23 cellular contexts compared by ENCODE assay signal in the genomic region with DNA sequence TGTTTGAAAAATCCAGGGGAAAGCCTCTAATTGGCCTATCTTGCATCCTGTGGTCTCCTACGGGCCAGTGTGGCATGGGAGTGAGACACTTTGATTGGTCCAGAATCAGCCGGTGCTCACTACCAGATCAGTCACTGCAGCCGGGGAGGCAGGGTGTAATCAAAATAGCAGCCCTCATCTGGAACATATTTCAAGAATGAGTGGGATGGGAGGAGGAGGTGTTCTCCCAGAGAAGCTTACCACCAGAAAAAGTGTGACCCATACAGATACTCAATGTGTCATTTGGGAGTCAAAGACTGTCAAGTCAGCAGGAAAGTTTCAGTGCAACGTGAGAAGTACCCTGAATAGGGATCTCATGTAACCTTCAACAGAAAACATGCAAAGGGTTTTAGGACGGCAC.
DNase-seq lines count a peak whose midpoint lies in the region; ATAC-seq, FAIRE-seq and TF ChIP-seq lines count a peak whose summit lies in the region.
"Had no signal": no experiment of that assay in that cellular context is flagged by ENCODE, and none has a peak within 500 bp of the region (broad histone marks: within the 10 kb centered on the region; RNA-seq: fewer than 3 reads in every experiment).

No MANE protein-coding gene starts in this region.

- H3K27ac Mint-ChIP-seq in astrocyte (ENCODE audit: unreplicated experiment), result peak overlapping the region; percentile 58
- H3K27ac Mint-ChIP-seq: CD4-positive, alpha-beta memory T cell had no signal

- H3K27me3 ChIP-seq in mammary epithelial cell (ENCODE audit: insufficient read depth, low read length) (no peaks in the 10 kb centered on the region), breast epithelium (no peaks in the 10 kb centered on the region), astrocyte (ENCODE audit: insufficient read depth, low read length) (no peaks in the 10 kb centered on the region), foreskin keratinocyte (no peaks in the 10 kb centered on the region)
- H3K27me3 ChIP-seq: spleen, suprapubic skin had no signal

- 69% methylated on average over 5 of the region's 5 CpGs for WGBS in mammary epithelial cell (ENCODE audit: low coverage, missing lambda C conversion rate)

- BruUV-seq in mammary epithelial cell (replicated peaks; lab: Mats Ljungman, UMichigan), result no TSS peak

- intact Hi-C loops in mammary epithelial cell (cut with micrococcal nuclease) (no loop called here), breast epithelium (cut with DNase I; ENCODE audit: low total_unique reads) (no loop called here)

- no peaks in the 10 kb centered on the region for H3K36me3 Mint-ChIP-seq in astrocyte (ENCODE audit: low read depth, unreplicated experiment)
- H3K36me3 Mint-ChIP-seq: CD4-positive, alpha-beta memory T cell had no signal

- peaks cover 5% of the 10 kb centered on the region for H3K27me3 Mint-ChIP-seq in astrocyte (ENCODE audit: low read depth, unreplicated experiment)

- peaks cover 7% of the 10 kb centered on the region for H3K9me3 Mint-ChIP-seq in astrocyte (ENCODE audit: unreplicated experiment)

- TF ChIP-seq POLR2A in breast epithelium (IDR thresholded peaks at IDR 0.05), result no peak

- H3K79me2 ChIP-seq in mammary epithelial cell (ENCODE audit: insufficient read depth, low read length) (no peaks in the 10 kb centered on the region), astrocyte (ENCODE audit: insufficient read depth, low read length) (no peaks in the 10 kb centered on the region)

- CTCF ChIA-PET in mammary epithelial cell (lab: Charles Lee; ENCODE audit: low non-redundant PET), result no interaction called here

- H3K9me3 ChIP-seq in mammary epithelial cell (replicated peaks; ENCODE audit: insufficient read depth, low read length) (no peaks in the 10 kb centered on the region), breast epithelium (no peaks in the 10 kb centered on the region), astrocyte (ENCODE audit: insufficient read depth, low read depth, low read length) (no peaks in the 10 kb centered on the region)
- H3K9me3 ChIP-seq: suprapubic skin had no signal

- dilution Hi-C loops in mammary epithelial cell (cut with HindIII; ENCODE audit: low sequenced_read_pairs), result no loop called here

- ATAC-seq in foreskin keratinocyte (peak; percentile 90), HG02885 (IDR thresholded peaks at IDR 0.05; ENCODE audit: poor library complexity, unreplicated experiment) (no peak)

- TF ChIP-seq CTCF in mammary epithelial cell (conservative IDR thresholded peaks at IDR 0.05 in 1 of 2, IDR thresholded peaks at IDR 0.05 in 1 of 2; ENCODE audit: extremely low read depth in 1 of 2, insufficient read depth in 1 of 2, low read depth in 1 of 2, low read length in 2 of 2), result no peak
- TF ChIP-seq CTCF in breast epithelium (IDR thresholded peaks at IDR 0.05), result no peak
- TF ChIP-seq CTCF in astrocyte (IDR thresholded peaks at IDR 0.05; ENCODE audit: insufficient read depth, low read depth, low read length), result no peak
- TF ChIP-seq CTCF in foreskin keratinocyte (conservative IDR thresholded peaks at IDR 0.05), result no peak

- H3K36me3 ChIP-seq in mammary epithelial cell (ENCODE audit: insufficient read depth, low read length) (no peaks in the 10 kb centered on the region), breast epithelium (no peaks in the 10 kb centered on the region), astrocyte (ENCODE audit: insufficient read depth, low read length) (no peaks in the 10 kb centered on the region)
- H3K36me3 ChIP-seq: spleen, suprapubic skin had no signal

- in situ Hi-C loops in mammary epithelial cell (cut with MboI; ENCODE audit: low sequenced_read_pairs in 2 of 2), result loop anchor here (25.0 kb wide), 4 partner anchors 309 to 1109 kb away; a partner anchor contains a TSS

- no peak overlapping the region for H3K9ac ChIP-seq in mammary epithelial cell (ENCODE audit: insufficient read depth, low read length)
- no peak overlapping the region for H3K9ac ChIP-seq in astrocyte (ENCODE audit: low read length)

- no peaks in the 10 kb centered on the region for H3K4me1 ChIP-seq in mammary epithelial cell (ENCODE audit: insufficient read depth, low read length)
- H3K4me1 ChIP-seq in breast epithelium, result no peaks in the 10 kb centered on the region
- H3K4me1 ChIP-seq in astrocyte (ENCODE audit: insufficient read depth, low read length), result no peaks in the 10 kb centered on the region
- no peaks in the 10 kb centered on the region for H3K4me1 ChIP-seq in foreskin keratinocyte
- H3K4me1 ChIP-seq: spleen had no signal

- H3K4me3 Mint-ChIP-seq in astrocyte (ENCODE audit: unreplicated experiment), result no peak overlapping the region
- H3K4me3 Mint-ChIP-seq: CD4-positive, alpha-beta memory T cell had no signal

- H3K4me2 ChIP-seq in mammary epithelial cell (ENCODE audit: insufficient read depth, low read depth, low read length), result no peak overlapping the region
- no peak overlapping the region for H3K4me2 ChIP-seq in astrocyte (ENCODE audit: low read length)
- H3K4me2 ChIP-seq: PC-9 had no signal

- H2AFZ ChIP-seq in mammary epithelial cell (ENCODE audit: low read depth, low read length) (no peak overlapping the region), astrocyte (ENCODE audit: low read depth, low read length) (no peak overlapping the region)
- H2AFZ ChIP-seq: PC-9 had no signal

- H4K20me1 ChIP-seq in mammary epithelial cell (ENCODE audit: insufficient read depth, low read length) (no peaks in the 10 kb centered on the region), astrocyte (ENCODE audit: insufficient read depth, low read length) (no peaks in the 10 kb centered on the region)

- H3K4me3 ChIP-seq in mammary epithelial cell (replicated peaks in 1 of 3; ENCODE audit: insufficient read depth in 1 of 3, low read depth in 2 of 3, low read length in 3 of 3), result no peak overlapping the region
- H3K4me3 ChIP-seq in breast epithelium, result no peak overlapping the region
- H3K4me3 ChIP-seq in astrocyte (ENCODE audit: insufficient read depth, low read depth, low read length), result no peak overlapping the region
- H3K4me3 ChIP-seq: PC-9, spleen, suprapubic skin had no signal

- peaks cover 2% of the 10 kb centered on the region for H3K4me1 Mint-ChIP-seq in astrocyte (ENCODE audit: low read depth, unreplicated experiment)
- H3K4me1 Mint-ChIP-seq: CD4-positive, alpha-beta memory T cell had no signal

- no peak for FAIRE-seq in astrocyte (lab: Jason Lieb, UNC)
- FAIRE-seq: GM18507, H1 had no signal

- no peak overlapping the region for H3K27ac ChIP-seq in mammary epithelial cell (ENCODE audit: insufficient read depth, low read depth, low read length)
- no peak overlapping the region for H3K27ac ChIP-seq in breast epithelium
- no peak overlapping the region for H3K27ac ChIP-seq in astrocyte (ENCODE audit: low read depth, low read length)
- no peak overlapping the region for H3K27ac ChIP-seq in foreskin keratinocyte
- H3K27ac ChIP-seq: 22Rv1, PC-9, spleen, suprapubic skin had no signal

- peak; percentile 84 for DNase-seq in mammary epithelial cell
- DNase-seq in breast epithelium (ENCODE audit: low spot score in 2 of 2), result no peak
- peak; percentile 63 for DNase-seq in astrocyte (ENCODE audit: low read depth)
- peak; percentile 46 to 86 for DNase-seq in foreskin keratinocyte
- DNase-seq in NCI-H446 (lab: John Stamatoyannopoulos, UW), result no peak
- no peak for DNase-seq in stimulated activated CD4-positive, alpha-beta T cell treated with anti-CD3 and anti-CD28 coated beads, Interleukin-2, amount 100 ng/mL, for 24 hours
- DNase-seq in activated T-cell treated with anti-CD3 and anti-CD28 coated beads, Interleukin-2, amount 50 U/mL, for 48 hours, result no peak
- DNase-seq: activated CD4-positive, CD25-positive, alpha-beta regulatory T cell treated with anti-CD3 and anti-CD28 coated beads, Interleukin-2, amount 50 U/mL, for 72 hours; CD4-positive, alpha-beta memory T cell; DMS53; effector CD4-positive, alpha-beta T cell; Kasumi-1; left cardiac atrium; midbrain; NCI-H1417; NCI-H2171 treated with DMSO at 0.1 percent for 48 hours; PC-9; spleen had no signal

Comparison
In these comparisons a context has a peak if more than half of its experiments do, and no peak if none do; other contexts are left out.
1. DNase-seq: peak in mammary epithelial cell (single experiment), astrocyte (single experiment) and foreskin keratinocyte (2 of 2); none in breast epithelium (0 of 2), NCI-H446 (0 of 2), stimulated activated CD4-positive, alpha-beta T cell treated with anti-CD3 and anti-CD28 coated beads, Interleukin-2, amount 100 ng/mL, for 24 hours (0 of 2) and activated T-cell treated with anti-CD3 and anti-CD28 coated beads, Interleukin-2, amount 50 U/mL, for 48 hours (0 of 2).